Comparison of ENCODE assay signal across 1 cellular context in genomic region chr6:57221191-57221935, GRCh38.
A peak's percentile ranks its signal among the peaks of the same experiment; 100 is the strongest.
TF ChIP-seq lines count a peak whose summit lies in the region.

No MANE protein-coding gene starts in this region.

TF ChIP-seq in K562, 482 proteins besides CTCF, POLR2A, EP300 and RAD21 (continued from another document and continues in another):
- TF ChIP-seq DLX4 (CRISPR knock-in tag; IDR thresholded peaks at IDR 0.05): no peak
- TF ChIP-seq NBN (IDR thresholded peaks at IDR 0.05; ENCODE audit: low read depth): peak; percentile 62; the same call in 1 of the 2 replicates
- TF ChIP-seq ZNF324 (CRISPR knock-in tag; IDR thresholded peaks at IDR 0.05): no peak
- TF ChIP-seq FOXK1 (CRISPR knock-in tag; IDR thresholded peaks at IDR 0.05; ENCODE audit: borderline replicate concordance): no peak
- TF ChIP-seq RFX1 (IDR thresholded peaks at IDR 0.05): no peak
- TF ChIP-seq BCL6 (CRISPR knock-in tag; IDR thresholded peaks at IDR 0.05): no peak
- no peak for TF ChIP-seq WHSC1 (IDR thresholded peaks at IDR 0.05; ENCODE audit: low read length)
- no peak for TF ChIP-seq USF2 (CRISPR knock-in tag; IDR thresholded peaks at IDR 0.05)
- no peak for TF ChIP-seq MEF2A (IDR thresholded peaks at IDR 0.05; ENCODE audit: control insufficient read depth, low read depth, low read length)
- peak; percentile 51; the same call in 1 of the 2 replicates for TF ChIP-seq KLF13 (tag; IDR thresholded peaks at IDR 0.05; ENCODE audit: borderline replicate concordance, low read depth)
- peak; percentile 20; the same call in 1 of the 2 replicates for TF ChIP-seq ARID1B (IDR thresholded peaks at IDR 0.05)
- no peak for TF ChIP-seq ZNF224 (CRISPR knock-in tag; IDR thresholded peaks at IDR 0.05)
- TF ChIP-seq ZBTB40 (IDR thresholded peaks at IDR 0.05): peak; percentile 52; the same call in 1 of the 2 replicates
- TF ChIP-seq ZBTB40 (CRISPR knock-in tag; IDR thresholded peaks at IDR 0.05): no peak
- no peak for TF ChIP-seq SMARCB1 (IDR thresholded peaks at IDR 0.05; ENCODE audit: insufficient read length, low read depth)
- no peak for TF ChIP-seq SOX6 (IDR thresholded peaks at IDR 0.05)
- TF ChIP-seq KDM1A (IDR thresholded peaks at IDR 0.05): no peak
- TF ChIP-seq FOSL1 (tag; conservative IDR thresholded peaks at IDR 0.05): no peak
- no peak; the same call in 1 of the 2 replicates for TF ChIP-seq HDAC2 (IDR thresholded peaks at IDR 0.05)
- TF ChIP-seq MCM5 (IDR thresholded peaks at IDR 0.05; ENCODE audit: low read depth): no peak
- no peak for TF ChIP-seq ZNF12 (CRISPR knock-in tag; IDR thresholded peaks at IDR 0.05)
- no peak for TF ChIP-seq IRF9 (tag; IDR thresholded peaks at IDR 0.05)
- TF ChIP-seq NFE2 (IDR thresholded peaks at IDR 0.05; ENCODE audit: low read depth): no peak
- no peak for TF ChIP-seq PTTG1 (tag; IDR thresholded peaks at IDR 0.05; ENCODE audit: low read depth)
- no peak for TF ChIP-seq GTF3C2 (IDR thresholded peaks at IDR 0.05; ENCODE audit: borderline replicate concordance, extremely low read depth, insufficient read length)
- TF ChIP-seq ZNF561 (CRISPR knock-in tag; conservative IDR thresholded peaks at IDR 0.05): no peak
- no peak for TF ChIP-seq CHD2 (IDR thresholded peaks at IDR 0.05; ENCODE audit: low read depth, low read length)
- TF ChIP-seq RNF2 (IDR thresholded peaks at IDR 0.05): no peak
- TF ChIP-seq PKNOX1 (IDR thresholded peaks at IDR 0.05): no peak
- TF ChIP-seq ZNF830 (CRISPR knock-in tag; IDR thresholded peaks at IDR 0.05): no peak
- TF ChIP-seq HSF4 (CRISPR knock-in tag; IDR thresholded peaks at IDR 0.05; ENCODE audit: borderline replicate concordance): no peak
- no peak for TF ChIP-seq MED1 (CRISPR knock-in tag; IDR thresholded peaks at IDR 0.05; ENCODE audit: borderline replicate concordance)
- no peak for TF ChIP-seq ZBTB11 (CRISPR knock-in tag; IDR thresholded peaks at IDR 0.05)
- TF ChIP-seq HINFP (tag; conservative IDR thresholded peaks at IDR 0.05; ENCODE audit: low read depth): no peak
- TF ChIP-seq LEF1 (IDR thresholded peaks at IDR 0.05): no peak
- no peak for TF ChIP-seq POU5F1 (IDR thresholded peaks at IDR 0.05; ENCODE audit: borderline replicate concordance, low read depth, low read length, partially characterized antibody)
- no peak for TF ChIP-seq TCF7 (IDR thresholded peaks at IDR 0.05; ENCODE audit: borderline replicate concordance)
- TF ChIP-seq NFXL1 (CRISPR knock-in tag; IDR thresholded peaks at IDR 0.05): no peak
- TF ChIP-seq ELK3 (CRISPR knock-in tag; IDR thresholded peaks at IDR 0.05): no peak
- TF ChIP-seq ZNF239 (CRISPR knock-in tag; IDR thresholded peaks at IDR 0.05): no peak
- TF ChIP-seq RBBP5 (IDR thresholded peaks at IDR 0.05; ENCODE audit: borderline replicate concordance, insufficient read depth, low read length, poor library complexity, severe bottlenecking): no peak
- no peak for TF ChIP-seq TBL1XR1 (IDR thresholded peaks at IDR 0.05; ENCODE audit: low read length in 2 of 2)
- TF ChIP-seq ZNF644 (tag; IDR thresholded peaks at IDR 0.05; ENCODE audit: low read depth): no peak
- TF ChIP-seq KLF16 (IDR thresholded peaks at IDR 0.05): no peak
- TF ChIP-seq ARNT (IDR thresholded peaks at IDR 0.05): no peak
- no peak for TF ChIP-seq PHF20 (IDR thresholded peaks at IDR 0.05; ENCODE audit: partially characterized antibody)
